Comparison of ENCODE assay signal across 21 cellular contexts in the genomic region with DNA sequence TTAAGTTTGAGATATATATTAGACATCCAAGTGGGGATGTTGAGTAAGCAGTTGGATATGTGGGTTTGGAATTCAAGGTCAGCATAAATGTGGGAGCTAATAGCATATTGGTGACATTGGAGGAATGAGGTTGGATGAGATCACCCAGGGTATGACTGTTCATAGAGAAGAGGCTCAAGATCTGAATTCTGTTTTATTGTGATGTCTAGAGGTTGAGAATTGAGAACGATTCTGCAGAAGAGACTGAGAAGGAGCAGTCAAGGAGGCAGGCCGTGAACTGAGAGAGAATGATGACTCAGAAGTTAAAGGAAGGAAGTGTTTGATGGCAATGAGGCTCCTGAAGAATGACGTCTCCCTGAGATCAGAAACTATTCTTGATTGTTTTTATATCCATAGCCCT. TPM values are rescaled to one million over a fixed set of nuclear protein-coding genes. Genes with fewer than 3 reads are reported as not detected.
A peak's percentile ranks its signal among the peaks of the same experiment; 100 is the strongest.
DNase-seq lines count a peak whose midpoint lies in the region; ATAC-seq, FAIRE-seq and TF ChIP-seq lines count a peak whose summit lies in the region.
"Had no signal": no experiment of that assay in that cellular context is flagged by ENCODE, and none has a peak within 500 bp of the region (broad histone marks: within the 10 kb centered on the region; RNA-seq: fewer than 3 reads in every experiment).

No MANE protein-coding gene starts in this region.

- H3K27ac ChIP-seq in keratinocyte (ENCODE audit: control insufficient read depth, insufficient read depth, low read length): no peak overlapping the region
- H3K27ac ChIP-seq in kidney (ENCODE audit: low read depth in 2 of 2, low read length in 2 of 2): no peak overlapping the region
- H3K27ac ChIP-seq in smooth muscle cell (ENCODE audit: low read depth): no peak overlapping the region
- H3K27ac ChIP-seq: HL-60, pancreas, spleen had no signal

- no peaks in the 10 kb centered on the region for H3F3A ChIP-seq in smooth muscle cell (ENCODE audit: low read depth)

- FAIRE-seq in keratinocyte (lab: Jason Lieb, UNC) (peak; percentile 71), kidney (lab: Jason Lieb, UNC) (no peak)
- FAIRE-seq: pancreas had no signal

- TF ChIP-seq CTCF in AG09309 (IDR thresholded peaks at IDR 0.05; ENCODE audit: control insufficient read depth, insufficient read depth, low read depth, low read length, missing control alignments) (no peak), astrocyte of the spinal cord (IDR thresholded peaks at IDR 0.05; ENCODE audit: low read depth, low read length) (no peak), keratinocyte (optimal IDR thresholded peaks at IDR 0.05 in 1 of 3, IDR thresholded peaks at IDR 0.05 in 1 of 3, conservative IDR thresholded peaks at IDR 0.05 in 1 of 3; ENCODE audit: extremely low read depth in 1 of 3, insufficient read depth in 2 of 3, low read length in 3 of 3) (no peak), kidney (IDR thresholded peaks at IDR 0.05; ENCODE audit: borderline replicate concordance, extremely low read depth, insufficient read depth) (no peak), smooth muscle cell (IDR thresholded peaks at IDR 0.05; ENCODE audit: borderline replicate concordance, insufficient read depth, poor library complexity, severe bottlenecking) (no peak)

- no peak for ATAC-seq in HG02610 (IDR thresholded peaks at IDR 0.05; ENCODE audit: unreplicated experiment)
- ATAC-seq: HCT116, mucosa of descending colon, pancreas had no signal

- H3K36me3 ChIP-seq in keratinocyte (ENCODE audit: control insufficient read depth in 2 of 2, extremely low read depth in 1 of 2, insufficient read depth in 2 of 2, low read length in 2 of 2) (no peaks in the 10 kb centered on the region), kidney (ENCODE audit: control insufficient read depth in 1 of 2, insufficient read depth in 2 of 2, low read length in 2 of 2) (no peaks in the 10 kb centered on the region), smooth muscle cell (ENCODE audit: low read depth) (no peaks in the 10 kb centered on the region)
- H3K36me3 ChIP-seq: BE2C, pancreas, spleen had no signal

- DNase-seq in AG09309 (ENCODE audit: low read depth) (peak; percentile 60), Kasumi-1 (lab: John Stamatoyannopoulos, UW) (peak; percentile 29 to 32), astrocyte of the spinal cord (ENCODE audit: low read depth, low spot score) (peak; percentile 78), keratinocyte (ENCODE audit: low read depth, low spot score) (no peak), kidney (no peak), smooth muscle cell (lab: John Stamatoyannopoulos, UW; ENCODE audit: unreplicated experiment) (no peak), T-helper 2 cell (no peak)
- DNase-seq: activated CD4-positive, alpha-beta memory T cell treated with anti-CD3 and anti-CD28 coated beads for 36 hours; BE2C; DMS53; islet precursor cell; mucosa of descending colon; NCI-H2081 treated with DMSO at 0.1 percent for 48 hours; NCI-H774; pancreas; SHP77; spleen had no signal

- dilution Hi-C loops in keratinocyte (cut with MboI; ENCODE audit: extremely low pct_ligation_motif_present, low sequenced_read_pairs): no loop called here

- H2AFZ ChIP-seq in keratinocyte (ENCODE audit: control insufficient read depth, low read length) (no peak overlapping the region), smooth muscle cell (ENCODE audit: low read depth) (no peak overlapping the region)

- H3K27me3 ChIP-seq in keratinocyte (ENCODE audit: control insufficient read depth, extremely low read depth, insufficient read depth, low read length) (no peaks in the 10 kb centered on the region), smooth muscle cell (ENCODE audit: low read depth) (no peaks in the 10 kb centered on the region)
- H3K27me3 ChIP-seq: BE2C, pancreas, spleen had no signal

- WGBS in smooth muscle cell (ENCODE audit: low lambda C conversion rate): 76% methylated on average over 3 of the region's 3 CpGs

- H3K9ac ChIP-seq in keratinocyte (ENCODE audit: control insufficient read depth, extremely low read depth, insufficient read depth, low read length) (no peak overlapping the region), kidney (ENCODE audit: low read length in 2 of 2) (no peak overlapping the region), smooth muscle cell (ENCODE audit: low read depth) (no peak overlapping the region)

- intact Hi-C loops in kidney (cut with DNase I): no loop called here

- H3K4me3 ChIP-seq in AG09309 (ENCODE audit: control insufficient read depth, low read depth, low read length) (no peak overlapping the region), astrocyte of the spinal cord (ENCODE audit: low read depth, low read length) (no peak overlapping the region), keratinocyte (ENCODE audit: control insufficient read depth in 2 of 3, extremely low read depth in 1 of 3, insufficient read depth in 2 of 3, low read depth in 1 of 3, low read length in 3 of 3) (no peak overlapping the region), kidney (ENCODE audit: low read length in 2 of 2) (no peak overlapping the region), smooth muscle cell (no peak overlapping the region)
- H3K4me3 ChIP-seq: mucosa of descending colon, pancreas, spleen had no signal

- no peaks in the 10 kb centered on the region for H3K79me2 ChIP-seq in keratinocyte (ENCODE audit: control insufficient read depth, insufficient read depth, low read length)
- H3K79me2 ChIP-seq in smooth muscle cell (ENCODE audit: low read depth): no peaks in the 10 kb centered on the region

- H3K9me3 ChIP-seq in keratinocyte (ENCODE audit: control insufficient read depth, low read depth, low read length) (no peaks in the 10 kb centered on the region), kidney (ENCODE audit: control insufficient read depth in 1 of 2, low read length in 2 of 2) (peaks cover 0 to 10% of the 10 kb centered on the region in 2 donors), smooth muscle cell (replicated peaks; ENCODE audit: low read depth) (no peaks in the 10 kb centered on the region)
- H3K9me3 ChIP-seq: BE2C, pancreas had no signal

- no peaks in the 10 kb centered on the region for H4K20me1 ChIP-seq in keratinocyte (ENCODE audit: control insufficient read depth, extremely low read depth, insufficient read depth, low read length)
- H4K20me1 ChIP-seq in smooth muscle cell (ENCODE audit: low read depth): no peaks in the 10 kb centered on the region

- H3K4me2 ChIP-seq in keratinocyte (ENCODE audit: control insufficient read depth, extremely low read depth, insufficient read depth, low read depth, low read length) (no peak overlapping the region), smooth muscle cell (no peak overlapping the region)

- H3K4me1 ChIP-seq in keratinocyte (ENCODE audit: control insufficient read depth, extremely low read depth, insufficient read depth, low read length): no peaks in the 10 kb centered on the region
- H3K4me1 ChIP-seq in kidney (ENCODE audit: control insufficient read depth in 1 of 2, insufficient read depth in 1 of 2, low read depth in 1 of 2, low read length in 2 of 2): no peaks in the 10 kb centered on the region
- H3K4me1 ChIP-seq in smooth muscle cell (ENCODE audit: low read depth): no peaks in the 10 kb centered on the region
- H3K4me1 ChIP-seq: BE2C, pancreas, spleen had no signal

- no peaks in the 10 kb centered on the region for H3K9me1 ChIP-seq in keratinocyte (ENCODE audit: control insufficient read depth, extremely low read depth, insufficient read depth, low read length)

- in situ Hi-C loops in astrocyte of the spinal cord (cut with HindIII; ENCODE audit: low sequenced_read_pairs): no loop called here

RNA-seq across cellular contexts. Expression of a gene that starts 5.9 kb away (rescaled TPM):
- polyA plus RNA-seq in keratinocyte: not detected in 3 replicates
- not detected for polyA plus RNA-seq in keratinocyte (2011; ENCODE audit: low read depth)
- polyA plus RNA-seq in keratinocyte (2011; cell fraction: cytosol; rRNA removed): not detected in 2 replicates
- not detected in 2 replicates for polyA plus RNA-seq in keratinocyte (2011; cell fraction: nucleus; rRNA removed)
- polyA plus RNA-seq in keratinocyte (2012; ENCODE audit: low replicate concordance): not detected in 2 replicates
- not detected in 3 replicates for polyA minus RNA-seq in keratinocyte
- not detected for polyA minus RNA-seq in keratinocyte (2011; cell fraction: cytosol; rRNA and poly(A)+ RNA removed)
- polyA minus RNA-seq in keratinocyte (2011; cell fraction: nucleus; rRNA and poly(A)+ RNA removed): not detected in 2 replicates
- total RNA-seq in kidney: not detected
- polyA plus RNA-seq in kidney (ENCODE audit: insufficient read depth, low read depth, low replicate concordance): not detected
- 1.1 and 1.4 TPM in 2 replicates for total RNA-seq in smooth muscle cell
- polyA plus RNA-seq in smooth muscle cell: 0.25 TPM in 1 of 2 replicates, not detected in the other
- total RNA-seq: activated CD4-positive, alpha-beta memory T cell treated with anti-CD3 and anti-CD28 coated beads for 36 hours; mucosa of descending colon; pancreas; spleen; subcutaneous adipose tissue had no signal
- polyA plus RNA-seq: pancreas, spleen had no signal

RNA-seq across cellular contexts. Expression of a gene that starts 47.0 kb away (rescaled TPM):
- 3.8 to 26.8 TPM (median 12.7 TPM) in 3 replicates for polyA plus RNA-seq in keratinocyte
- 39.6 TPM for polyA plus RNA-seq in keratinocyte (2011; ENCODE audit: low read depth)
- 5.3 and 8.6 TPM in 2 replicates for polyA plus RNA-seq in keratinocyte (2011; cell fraction: cytosol; rRNA removed)
- 7.8 and 8.2 TPM in 2 replicates for polyA plus RNA-seq in keratinocyte (2011; cell fraction: nucleus; rRNA removed)
- 2.4 and 61.2 TPM in 2 replicates for polyA plus RNA-seq in keratinocyte (2012; ENCODE audit: low replicate concordance)
- 0.30 to 16.2 TPM (median 8.3 TPM) in 3 replicates for polyA minus RNA-seq in keratinocyte
- 2.5 TPM for polyA minus RNA-seq in keratinocyte (2011; cell fraction: cytosol; rRNA and poly(A)+ RNA removed)
- 2.8 and 3.6 TPM in 2 replicates for polyA minus RNA-seq in keratinocyte (2011; cell fraction: nucleus; rRNA and poly(A)+ RNA removed)
- total RNA-seq in kidney: not detected
- polyA plus RNA-seq in kidney (ENCODE audit: insufficient read depth, low read depth, low replicate concordance): 0.37 TPM
- 142 and 148 TPM in 2 replicates for total RNA-seq in smooth muscle cell
- polyA plus RNA-seq in smooth muscle cell: 17.5 and 44.0 TPM in 2 replicates
- total RNA-seq: activated CD4-positive, alpha-beta memory T cell treated with anti-CD3 and anti-CD28 coated beads for 36 hours; mucosa of descending colon; pancreas; spleen; subcutaneous adipose tissue had no signal

Comparison
In these comparisons a context has a peak if more than half of its experiments do, and no peak if none do; other contexts are left out.
1. DNase-seq: peak in AG09309 (single experiment), Kasumi-1 (2 of 2) and astrocyte of the spinal cord (single experiment); none in keratinocyte (single experiment), kidney (single experiment), smooth muscle cell (single experiment) and T-helper 2 cell (0 of 5).